1 cellular context compared by ENCODE assay signal in genomic region chr19:55179570-55180484, GRCh38.
TF ChIP-seq lines count a peak whose summit lies in the region.

Gene SYT5 (minus strand): TSS chr19:55180289. CDS start chr19:55179041, 1,248 bp downstream.

TF ChIP-seq in SK-N-SH, 30 proteins besides CTCF, POLR2A, EP300 and RAD21:
- TF ChIP-seq ELF1 (IDR thresholded peaks at IDR 0.05): no peak
- peak; percentile 58 for TF ChIP-seq GATA2 (CRISPR knock-in tag; IDR thresholded peaks at IDR 0.05)
- no peak for TF ChIP-seq IRF3 (IDR thresholded peaks at IDR 0.05; ENCODE audit: low read depth, low read length)
- TF ChIP-seq EZH2phosphoT487 (IDR thresholded peaks at IDR 0.05; ENCODE audit: borderline replicate concordance, low read depth): no peak
- no peak for TF ChIP-seq RCOR1 (IDR thresholded peaks at IDR 0.05; ENCODE audit: low read length)
- no peak for TF ChIP-seq NRF1 (IDR thresholded peaks at IDR 0.05; ENCODE audit: low read depth, low read length)
- TF ChIP-seq MXI1 (IDR thresholded peaks at IDR 0.05; ENCODE audit: low read depth, low read length): peak; percentile 90
- peak; percentile 78 for TF ChIP-seq USF1 (IDR thresholded peaks at IDR 0.05; ENCODE audit: borderline replicate concordance, low read depth)
- TF ChIP-seq MAX (IDR thresholded peaks at IDR 0.05; ENCODE audit: low read depth): peak; percentile 95
- TF ChIP-seq SIN3A (IDR thresholded peaks at IDR 0.05; ENCODE audit: borderline replicate concordance, low read depth, low read length): peak; percentile 88
- TF ChIP-seq PBX3 (IDR thresholded peaks at IDR 0.05): no peak
- TF ChIP-seq RFX5 (IDR thresholded peaks at IDR 0.05; ENCODE audit: low read length): no peak
- TF ChIP-seq TAF1 (IDR thresholded peaks at IDR 0.05; ENCODE audit: borderline replicate concordance, low read depth, low read length): no peak
- no peak for TF ChIP-seq FOSL2 (IDR thresholded peaks at IDR 0.05; ENCODE audit: borderline replicate concordance, low read depth)
- TF ChIP-seq REST (IDR thresholded peaks at IDR 0.05; ENCODE audit: low read depth, low read length): peak; percentile 99
- TF ChIP-seq FOXM1 (IDR thresholded peaks at IDR 0.05; ENCODE audit: low read depth): no peak
